ENCODE assay signal across 18 cellular contexts in the genomic region with DNA sequence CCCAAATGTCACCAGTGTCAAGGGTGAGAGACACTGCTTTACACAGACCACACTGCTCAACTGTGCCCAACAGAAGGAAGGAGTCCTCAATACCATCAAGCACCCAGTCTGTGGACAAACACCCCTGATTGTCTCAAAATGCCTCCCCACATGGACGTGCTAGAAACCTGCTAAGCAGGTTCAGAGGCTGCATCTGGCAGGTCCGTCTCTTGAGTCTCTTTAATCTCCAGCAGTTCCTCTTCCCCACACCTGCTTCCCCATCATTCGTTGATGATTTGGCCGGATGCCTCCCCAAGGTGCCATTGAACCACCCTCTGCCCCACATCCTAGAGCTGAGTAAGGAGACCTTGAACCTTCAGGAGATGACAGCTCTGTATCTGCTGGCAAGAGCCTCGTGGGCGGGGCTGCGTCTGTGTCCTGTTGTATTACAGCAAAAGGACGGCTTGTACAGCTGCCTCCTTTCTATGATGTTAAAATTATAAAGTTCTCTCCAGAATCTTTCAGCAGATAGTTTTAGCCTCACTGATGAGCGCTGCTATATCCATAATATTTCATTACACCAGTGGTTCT.
A peak's percentile ranks its signal among the peaks of the same experiment; 100 is the strongest.
DNase-seq lines count a peak whose midpoint lies in the region; ATAC-seq, FAIRE-seq and TF ChIP-seq lines count a peak whose summit lies in the region.
"Had no signal": no experiment of that assay in that cellular context is flagged by ENCODE, and none has a peak within 500 bp of the region (broad histone marks: within the 10 kb centered on the region; RNA-seq: fewer than 3 reads in every experiment).

No MANE protein-coding gene starts in this region.

- in situ Hi-C loops in mammary epithelial cell (cut with MboI; ENCODE audit: low sequenced_read_pairs in 2 of 2) = no loop called here

- peak; percentile 36 for FAIRE-seq in bronchial epithelial cell (lab: Jason Lieb, UNC)
- FAIRE-seq: A204.1, G401.6 had no signal

- CTCF ChIA-PET in mammary epithelial cell (lab: Charles Lee; ENCODE audit: low non-redundant PET) = no interaction called here
- CTCF ChIA-PET in CD4-positive, alpha-beta T cell (lab: Charles Lee) = interaction anchor here (2.2 kb wide), 1 partner anchor 8 kb away, joined by 6 read pairs; no protein-coding TSS in a partner anchor

- no peak overlapping the region for H3K27ac Mint-ChIP-seq in CD4-positive, alpha-beta T cell
- H3K27ac Mint-ChIP-seq: mesothelial cell of epicardium had no signal

- no peak overlapping the region for H3K4me3 Mint-ChIP-seq in CD4-positive, alpha-beta T cell
- H3K4me3 Mint-ChIP-seq: H9, mesothelial cell of epicardium had no signal

- H2AFZ ChIP-seq in mammary epithelial cell (ENCODE audit: low read depth, low read length) = no peak overlapping the region

- dilution Hi-C loops in mammary epithelial cell (cut with HindIII; ENCODE audit: low sequenced_read_pairs) = no loop called here

- intact Hi-C loops in spleen (cut with DNase I; ENCODE audit: low total_unique reads) (no loop called here), mammary epithelial cell (cut with micrococcal nuclease) (no loop called here)
- intact Hi-C loops in CD4-positive, alpha-beta T cell (cut with DNase I, micrococcal nuclease) = no loop called here

- H3K27ac ChIP-seq in spleen (no peak overlapping the region), mammary epithelial cell (ENCODE audit: insufficient read depth, low read depth, low read length) (no peak overlapping the region)
- no peak overlapping the region for H3K27ac ChIP-seq in CD4-positive, alpha-beta T cell (ENCODE audit: low read depth, low read length)
- H3K27ac ChIP-seq: esophagus squamous epithelium, right lobe of liver, thoracic aorta had no signal

- H3K9me3 ChIP-seq in spleen = no peaks in the 10 kb centered on the region
- no peaks in the 10 kb centered on the region for H3K9me3 ChIP-seq in mammary epithelial cell (replicated peaks; ENCODE audit: insufficient read depth, low read length)
- H3K9me3 ChIP-seq in CD4-positive, alpha-beta T cell (ENCODE audit: control insufficient read depth, low read length) = no peaks in the 10 kb centered on the region
- H3K9me3 ChIP-seq: esophagus squamous epithelium, right lobe of liver, thoracic aorta had no signal

- no peaks in the 10 kb centered on the region for H4K20me1 ChIP-seq in mammary epithelial cell (ENCODE audit: insufficient read depth, low read length)

- WGBS in spleen, 5 donors = 69 to 81% (median 77%) methylated on average over 9 of the region's 9 CpGs
- WGBS in mammary epithelial cell (ENCODE audit: low coverage, missing lambda C conversion rate) = 46% methylated on average over 9 of the region's 9 CpGs

- no peak overlapping the region for H3K4me3 ChIP-seq in bronchial epithelial cell (ENCODE audit: low read depth, low read length)
- H3K4me3 ChIP-seq in spleen = no peak overlapping the region
- H3K4me3 ChIP-seq in mammary epithelial cell (replicated peaks in 1 of 3; ENCODE audit: insufficient read depth in 1 of 3, low read depth in 2 of 3, low read length in 3 of 3) = no peak overlapping the region
- H3K4me3 ChIP-seq: dorsolateral prefrontal cortex, esophagus squamous epithelium, right lobe of liver, thoracic aorta had no signal

- no peaks in the 10 kb centered on the region for H3K79me2 ChIP-seq in mammary epithelial cell (ENCODE audit: insufficient read depth, low read length)

- H3K4me2 ChIP-seq in mammary epithelial cell (ENCODE audit: insufficient read depth, low read depth, low read length) = no peak overlapping the region

- TF ChIP-seq CTCF in bronchial epithelial cell (IDR thresholded peaks at IDR 0.05; ENCODE audit: insufficient read depth, low read length, severe bottlenecking) (no peak), spleen (IDR thresholded peaks at IDR 0.05 in 8 of 11, conservative IDR thresholded peaks at IDR 0.05 in 3 of 11) (no peak), mammary epithelial cell (conservative IDR thresholded peaks at IDR 0.05 in 1 of 2, IDR thresholded peaks at IDR 0.05 in 1 of 2; ENCODE audit: extremely low read depth in 1 of 2, insufficient read depth in 1 of 2, low read depth in 1 of 2, low read length in 2 of 2) (no peak)
- TF ChIP-seq CTCF in CD4-positive, alpha-beta T cell (IDR thresholded peaks at IDR 0.05) = no peak

- no peaks in the 10 kb centered on the region for H3K4me1 ChIP-seq in spleen
- H3K4me1 ChIP-seq in mammary epithelial cell (ENCODE audit: insufficient read depth, low read length) = no peaks in the 10 kb centered on the region

- no peaks in the 10 kb centered on the region for H3K36me3 ChIP-seq in bronchial epithelial cell (ENCODE audit: control insufficient read depth, insufficient read depth, low read length)
- peaks cover 8 to 100% (median 100%) of the 10 kb centered on the region in 6 donors for H3K36me3 ChIP-seq in spleen
- H3K36me3 ChIP-seq in mammary epithelial cell (ENCODE audit: insufficient read depth, low read length) = no peaks in the 10 kb centered on the region

- no peaks in the 10 kb centered on the region for H3K4me1 Mint-ChIP-seq in CD4-positive, alpha-beta T cell (ENCODE audit: low read depth)
- H3K4me1 Mint-ChIP-seq: H9 had no signal

- TF ChIP-seq POLR2A in spleen (IDR thresholded peaks at IDR 0.05) = no peak

- POLR2A ChIA-PET in CD4-positive, alpha-beta T cell (lab: Charles Lee) = interaction anchor here (0.5 kb wide), 1 partner anchor 184 kb away, joined by 3 read pairs; no protein-coding TSS in a partner anchor

- H3K36me3 Mint-ChIP-seq in CD4-positive, alpha-beta T cell (ENCODE audit: low read depth) = peaks cover 71% of the 10 kb centered on the region

- no TSS peak for BruUV-seq in mammary epithelial cell (replicated peaks; lab: Mats Ljungman, UMichigan)

- peak; percentile 92 for DNase-seq in SIG-M5 treated with dmso at 0.1 percent for 504 hours (lab: John Stamatoyannopoulos, UW; ENCODE audit: unreplicated experiment)
- DNase-seq in SIG-M5 (lab: John Stamatoyannopoulos, UW) = no peak
- DNase-seq in NCI-H1417 (lab: John Stamatoyannopoulos, UW) = peak in 2 of 3 experiments; percentile 50 to 72
- DNase-seq in bronchial epithelial cell (ENCODE audit: low read depth) = peak; percentile 4
- peak; percentile 69 for DNase-seq in spleen
- DNase-seq in SKM-1 (lab: John Stamatoyannopoulos, UW; ENCODE audit: unreplicated experiment) = no peak
- DNase-seq in mammary epithelial cell = no peak
- DNase-seq in CD4-positive, alpha-beta T cell = no peak
- DNase-seq: dorsolateral prefrontal cortex; esophagus squamous epithelium; H9; NCI-H1092; right lobe of liver; stimulated activated CD4-positive, alpha-beta T cell treated with anti-CD3 and anti-CD28 coated beads, Interleukin-2, amount 100 ng/mL, for 24 hours had no signal

- H3K9ac ChIP-seq in mammary epithelial cell (ENCODE audit: insufficient read depth, low read length) = no peak overlapping the region

- no peaks in the 10 kb centered on the region for H3K9me3 Mint-ChIP-seq in CD4-positive, alpha-beta T cell
- H3K9me3 Mint-ChIP-seq: H9, mesothelial cell of epicardium had no signal

- H3K27me3 ChIP-seq in bronchial epithelial cell (ENCODE audit: control insufficient read depth, insufficient read depth, low read length) = no peaks in the 10 kb centered on the region
- no peaks in the 10 kb centered on the region for H3K27me3 ChIP-seq in spleen (replicated peaks in 1 of 7)
- no peaks in the 10 kb centered on the region for H3K27me3 ChIP-seq in mammary epithelial cell (ENCODE audit: insufficient read depth, low read length)
- H3K27me3 ChIP-seq in CD4-positive, alpha-beta T cell (ENCODE audit: control insufficient read depth, insufficient read depth, low read length) = no peaks in the 10 kb centered on the region
- H3K27me3 ChIP-seq: dorsolateral prefrontal cortex, esophagus squamous epithelium, right lobe of liver had no signal

- no peaks in the 10 kb centered on the region for H3K27me3 Mint-ChIP-seq in CD4-positive, alpha-beta T cell

- no peak for ATAC-seq in CD4-positive, alpha-beta T cell (ENCODE audit: poor library complexity)
- ATAC-seq: right lobe of liver had no signal

Comparison
In these comparisons a context has a peak if more than half of its experiments do, and no peak if none do; other contexts are left out.
1. DNase-seq: peak in SIG-M5 treated with dmso at 0.1 percent for 504 hours (single experiment), NCI-H1417 (2 of 3), bronchial epithelial cell (single experiment) and spleen (single experiment); none in SIG-M5 (single experiment), SKM-1 (single experiment), mammary epithelial cell (single experiment) and CD4-positive, alpha-beta T cell (0 of 10).